In the genomic region with DNA sequence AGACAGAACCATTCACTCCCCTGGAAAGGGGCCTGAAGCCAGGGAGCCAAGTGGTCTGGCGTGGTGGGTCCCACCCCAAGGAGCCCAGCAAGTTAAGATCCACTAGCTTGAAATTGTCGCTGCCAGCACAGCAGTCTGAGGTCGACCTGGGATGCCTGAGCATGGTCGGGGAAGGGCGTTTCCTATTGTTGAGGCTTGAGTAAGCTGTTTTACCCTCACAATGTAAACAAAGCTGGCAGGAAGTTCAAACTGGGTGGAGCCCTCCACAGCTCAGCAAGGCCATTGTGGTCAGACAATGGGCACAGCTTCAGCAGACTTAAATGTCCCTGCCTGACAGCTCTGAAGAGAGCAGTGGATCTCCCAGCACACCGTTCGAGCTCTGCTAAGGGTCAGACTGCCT, we compare ENCODE assay signal across 13 cellular contexts.
DNase-seq lines count a peak whose midpoint lies in the region; ATAC-seq and TF ChIP-seq lines count a peak whose summit lies in the region.
"Had no signal": no experiment of that assay in that cellular context is flagged by ENCODE, and none has a peak within 500 bp of the region (broad histone marks: within the 10 kb centered on the region; RNA-seq: fewer than 3 reads in every experiment).

No MANE protein-coding gene starts in this region.

- H3K27me3 Mint-ChIP-seq in activated naive CD8-positive, alpha-beta T cell treated with anti-CD3 and anti-CD28 coated beads for 36 hours = peaks cover 6% of the 10 kb centered on the region
- H3K27me3 Mint-ChIP-seq: dendritic cell treated with granulocyte-macrophage colony-stimulating factor and Interleukin-4, amounts not matched to agents 40 ng/mL and 50 ng/mL, for 4 days had no signal

- no peak for TF ChIP-seq CTCF in GM20000 (IDR thresholded peaks at IDR 0.05; ENCODE audit: extremely low read depth, missing control alignments)

- no peaks in the 10 kb centered on the region for H3K36me3 Mint-ChIP-seq in activated naive CD8-positive, alpha-beta T cell treated with anti-CD3 and anti-CD28 coated beads for 36 hours

- peaks cover 16% of the 10 kb centered on the region for H3K9me3 Mint-ChIP-seq in activated naive CD8-positive, alpha-beta T cell treated with anti-CD3 and anti-CD28 coated beads for 36 hours

- DNase-seq in COR-L47 (lab: John Stamatoyannopoulos, UW) (peak; percentile 81), HPDE6-E6E7 (ENCODE audit: extremely low spot score) (peak; percentile 2), RPMI8226 (peak; percentile 24), GM20000 (ENCODE audit: low spot score) (no peak)
- DNase-seq in activated CD4-positive, CD25-positive, alpha-beta regulatory T cell treated with anti-CD3 and anti-CD28 coated beads, Interleukin-2, amount 50 U/mL, for 72 hours = no peak
- no peak for DNase-seq in activated naive CD8-positive, alpha-beta T cell treated with anti-CD3 and anti-CD28 coated beads for 36 hours
- DNase-seq: foreskin fibroblast, kidney glomerular epithelial cell, NCI-H524, Right ventricle myocardium superior had no signal

- H3K4me1 Mint-ChIP-seq in activated naive CD8-positive, alpha-beta T cell treated with anti-CD3 and anti-CD28 coated beads for 36 hours = no peaks in the 10 kb centered on the region

- ATAC-seq in esophagus mucosa (peak; percentile 75), GM19351 (IDR thresholded peaks at IDR 0.05; ENCODE audit: unreplicated experiment) (no peak)

- H3K27ac Mint-ChIP-seq in activated naive CD8-positive, alpha-beta T cell treated with anti-CD3 and anti-CD28 coated beads for 36 hours = no peak overlapping the region
- H3K27ac Mint-ChIP-seq: dendritic cell treated with granulocyte-macrophage colony-stimulating factor and Interleukin-4, amounts not matched to agents 40 ng/mL and 50 ng/mL, for 4 days had no signal

- no peak overlapping the region for H3K4me3 Mint-ChIP-seq in activated naive CD8-positive, alpha-beta T cell treated with anti-CD3 and anti-CD28 coated beads for 36 hours
- H3K4me3 Mint-ChIP-seq: dendritic cell treated with granulocyte-macrophage colony-stimulating factor and Interleukin-4, amounts not matched to agents 40 ng/mL and 50 ng/mL, for 4 days had no signal

Comparison
In these comparisons a context has a peak if more than half of its experiments do, and no peak if none do; other contexts are left out.
1. DNase-seq: peak in COR-L47 (single experiment), HPDE6-E6E7 (single experiment) and RPMI8226 (single experiment); none in activated CD4-positive, CD25-positive, alpha-beta regulatory T cell treated with anti-CD3 and anti-CD28 coated beads, Interleukin-2, amount 50 U/mL, for 72 hours (single experiment), activated naive CD8-positive, alpha-beta T cell treated with anti-CD3 and anti-CD28 coated beads for 36 hours (single experiment) and GM20000 (single experiment).